ENCODE assay signal across 8 cellular contexts in genomic region chr14:68232643-68233055, GRCh38.
DNase-seq lines count a peak whose midpoint lies in the region; ATAC-seq and TF ChIP-seq lines count a peak whose summit lies in the region.

No MANE protein-coding gene starts in this region.

- H3K4me1 ChIP-seq in SJSA1 (replicated peaks) (peaks cover 53% of the 10 kb centered on the region), sigmoid colon (peaks cover 0 to 53% (median 50%) of the 10 kb centered on the region in 4 donors)

- no peak for TF ChIP-seq POLR2A in sigmoid colon (IDR thresholded peaks at IDR 0.05)

- WGBS in sigmoid colon, 2 donors, result 30 to 54% methylated on average over 1 of the region's 1 CpG

- no peaks in the 10 kb centered on the region for H3K27me3 ChIP-seq in SJSA1 (replicated peaks)
- H3K27me3 ChIP-seq in sigmoid colon, result no peaks in the 10 kb centered on the region

- intact Hi-C loops in sigmoid colon (cut with DNase I), result loop anchor here (2.0 to 5.0 kb wide), 2 partner anchors 34 to 130 kb away; no protein-coding TSS in a partner anchor

- TF ChIP-seq CTCF in fibroblast of the aortic adventitia (IDR thresholded peaks at IDR 0.05; ENCODE audit: insufficient read depth, low read length) (no peak), sigmoid colon (IDR thresholded peaks at IDR 0.05) (no peak)

- peak overlapping the region; percentile 88 for H3K27ac ChIP-seq in SJSA1
- peak overlapping the region; percentile 79 to 88 (median 82) for H3K27ac ChIP-seq in sigmoid colon

- DNase-seq in stimulated activated naive CD4-positive, alpha-beta T cell treated with Interleukin-2 at 50 U/mL for 16 hours (lab: John Stamatoyannopoulos, UW), result peak; percentile 24
- no peak for DNase-seq in stimulated activated naive CD4-positive, alpha-beta T cell (lab: John Stamatoyannopoulos, UW)
- DNase-seq in SJSA1 (ENCODE audit: low read depth in 1 of 2, low spot score in 2 of 2), result peak; percentile 85 to 92
- DNase-seq in fibroblast of the aortic adventitia (ENCODE audit: low read depth), result peak; percentile 100
- peak; percentile 85 for DNase-seq in sigmoid colon
- no peak for DNase-seq in NCI-H524 treated with DMSO at 0.1 percent for 48 hours (lab: John Stamatoyannopoulos, UW)
- no peak for DNase-seq in COR-L47 (lab: John Stamatoyannopoulos, UW)

- no peaks in the 10 kb centered on the region for H3K36me3 ChIP-seq in SJSA1
- H3K36me3 ChIP-seq in sigmoid colon, result no peaks in the 10 kb centered on the region

- TF ChIP-seq EP300 in sigmoid colon (IDR thresholded peaks at IDR 0.05), result peak in 1 of 4 donors; percentile 52

- H3K9me3 ChIP-seq in SJSA1 (replicated peaks) (no peaks in the 10 kb centered on the region), sigmoid colon (no peaks in the 10 kb centered on the region)

- H3K4me3 ChIP-seq in SJSA1, result no peak overlapping the region
- H3K4me3 ChIP-seq in fibroblast of the aortic adventitia (ENCODE audit: low read depth, low read length), result no peak overlapping the region
- H3K4me3 ChIP-seq in sigmoid colon, result no peak overlapping the region

- peak; percentile 73 for ATAC-seq in HG02973 (IDR thresholded peaks at IDR 0.05; ENCODE audit: unreplicated experiment)

Comparison
In these comparisons a context has a peak if more than half of its experiments do, and no peak if none do; other contexts are left out.
1. DNase-seq: peak in stimulated activated naive CD4-positive, alpha-beta T cell treated with Interleukin-2 at 50 U/mL for 16 hours (single experiment), SJSA1 (2 of 2), fibroblast of the aortic adventitia (single experiment) and sigmoid colon (single experiment); none in stimulated activated naive CD4-positive, alpha-beta T cell (0 of 6), NCI-H524 treated with DMSO at 0.1 percent for 48 hours (single experiment) and COR-L47 (single experiment).